In genomic region chr17:77696720-77697460, GRCh38 we compare ENCODE assay signal across 11 cellular contexts.
DNase-seq lines count a peak whose midpoint lies in the region.
"Had no signal": no experiment of that assay in that cellular context is flagged by ENCODE, and none has a peak within 500 bp of the region (broad histone marks: within the 10 kb centered on the region; RNA-seq: fewer than 3 reads in every experiment).

No MANE protein-coding gene starts in this region.

- H3K9me3 Mint-ChIP-seq in activated naive CD4-positive, alpha-beta T cell treated with anti-CD3 and anti-CD28 coated beads, Interleukin-2, amount 50 U/mL, for 24 hours: no peaks in the 10 kb centered on the region
- H3K9me3 Mint-ChIP-seq in immature natural killer cell: no peaks in the 10 kb centered on the region

- H3K4me3 Mint-ChIP-seq in activated naive CD4-positive, alpha-beta T cell treated with anti-CD3 and anti-CD28 coated beads, Interleukin-2, amount 50 U/mL, for 24 hours: peak overlapping the region; percentile 42
- H3K4me3 Mint-ChIP-seq in immature natural killer cell: no peak overlapping the region

- H3K36me3 Mint-ChIP-seq in activated naive CD4-positive, alpha-beta T cell treated with anti-CD3 and anti-CD28 coated beads, Interleukin-2, amount 50 U/mL, for 24 hours: no peaks in the 10 kb centered on the region
- H3K36me3 Mint-ChIP-seq in immature natural killer cell: peaks cover 0 to 4% (median 0%) of the 10 kb centered on the region in 3 donors
- H3K36me3 Mint-ChIP-seq: activated naive CD8-positive, alpha-beta T cell treated with anti-CD3 and anti-CD28 coated beads for 36 hours had no signal

- no peak overlapping the region for H3K27ac Mint-ChIP-seq in activated naive CD4-positive, alpha-beta T cell treated with anti-CD3 and anti-CD28 coated beads, Interleukin-2, amount 50 U/mL, for 24 hours
- no peak overlapping the region for H3K27ac Mint-ChIP-seq in immature natural killer cell
- H3K27ac Mint-ChIP-seq: activated naive CD8-positive, alpha-beta T cell treated with anti-CD3 and anti-CD28 coated beads for 36 hours had no signal

- H3K27me3 Mint-ChIP-seq in activated naive CD4-positive, alpha-beta T cell treated with anti-CD3 and anti-CD28 coated beads, Interleukin-2, amount 50 U/mL, for 24 hours: no peaks in the 10 kb centered on the region
- peaks cover 5 to 12% (median 7%) of the 10 kb centered on the region in 3 donors for H3K27me3 Mint-ChIP-seq in immature natural killer cell (ENCODE audit: low read depth in 3 of 3)

- DNase-seq in activated naive CD4-positive, alpha-beta T cell treated with Interleukin-2 at 50 U/mL for 16 hours: no peak
- DNase-seq in cerebellar nuclear complex (lab: John Stamatoyannopoulos, UW) (peak; percentile 56 to 59), islet precursor cell (peak; percentile 58), ureter (ENCODE audit: low spot score) (peak; percentile 41), immature natural killer cell (no peak), GF-D8 (lab: John Stamatoyannopoulos, UW) (no peak), HK-2 (ENCODE audit: unreplicated experiment) (no peak)
- DNase-seq: activated CD4-positive, alpha-beta T cell treated with anti-CD3 and anti-CD28 coated beads, Interleukin-2, amount 50 U/mL, for 48 hours; activated naive CD8-positive, alpha-beta T cell treated with anti-CD3 and anti-CD28 coated beads for 36 hours; stimulated activated naive CD4-positive, alpha-beta T cell had no signal

- peaks cover 16% of the 10 kb centered on the region for H3K4me1 Mint-ChIP-seq in activated naive CD4-positive, alpha-beta T cell treated with anti-CD3 and anti-CD28 coated beads, Interleukin-2, amount 50 U/mL, for 24 hours
- H3K4me1 Mint-ChIP-seq in immature natural killer cell: peaks cover 0 to 5% of the 10 kb centered on the region in 2 donors

Comparison
In these comparisons a context has a peak if more than half of its experiments do, and no peak if none do; other contexts are left out.
1. DNase-seq: peak in cerebellar nuclear complex (2 of 2), islet precursor cell (single experiment) and ureter (single experiment); none in activated naive CD4-positive, alpha-beta T cell treated with Interleukin-2 at 50 U/mL for 16 hours (single experiment), immature natural killer cell (0 of 3), GF-D8 (single experiment) and HK-2 (single experiment).